ENCODE assay signal across 15 cellular contexts in the genomic region with DNA sequence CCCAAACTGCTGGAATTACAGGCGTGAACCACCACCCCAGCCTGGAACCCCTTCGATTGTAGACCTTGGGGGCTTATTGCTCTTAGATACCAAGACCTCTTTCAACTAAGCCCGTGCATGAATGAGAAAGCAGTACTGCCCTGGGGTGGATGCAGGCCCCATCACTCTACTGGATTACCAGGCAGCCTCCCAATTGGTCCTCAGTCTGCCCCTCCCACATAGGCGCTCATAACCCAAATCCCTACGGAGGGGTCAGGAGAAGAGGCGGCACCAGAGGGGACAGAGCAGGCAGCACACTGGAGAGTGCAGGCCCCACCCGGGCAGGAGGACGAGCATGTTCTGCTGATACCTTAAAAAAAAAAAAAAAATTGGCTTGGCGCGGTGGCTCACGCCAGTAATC. TPM values are rescaled to one million over a fixed set of nuclear protein-coding genes. Genes with fewer than 3 reads are reported as not detected.
A peak's percentile ranks its signal among the peaks of the same experiment; 100 is the strongest.
DNase-seq lines count a peak whose midpoint lies in the region; ATAC-seq and TF ChIP-seq lines count a peak whose summit lies in the region.
"Had no signal": no experiment of that assay in that cellular context is flagged by ENCODE, and none has a peak within 500 bp of the region (broad histone marks: within the 10 kb centered on the region; RNA-seq: fewer than 3 reads in every experiment).

No MANE protein-coding gene starts in this region.

- H4K8ac ChIP-seq in neuronal stem cell (ENCODE audit: low read depth, low read length), result no peak overlapping the region

- no peak for ATAC-seq in activated naive CD4-positive, alpha-beta T cell treated with anti-CD3 and anti-CD28 coated beads, Interleukin-2, amount 50 U/mL, for 72 hours
- no peak for ATAC-seq in right lobe of liver
- no peak for ATAC-seq in HG02884 (IDR thresholded peaks at IDR 0.05; ENCODE audit: unreplicated experiment)
- ATAC-seq: A549 had no signal

- POLR2A ChIA-PET in activated CD4-positive, alpha-beta T cell treated with anti-CD3 and anti-CD28 coated beads, Interleukin-2, amount 10 ng/mL, durations not matched to agents 7 days and 5 days (lab: Charles Lee), result no interaction called here

- H2BK5ac ChIP-seq in neuronal stem cell (ENCODE audit: low read length), result no peak overlapping the region

- CTCF ChIA-PET in activated CD4-positive, alpha-beta T cell treated with anti-CD3 and anti-CD28 coated beads, Interleukin-2, amount 10 ng/mL, durations not matched to agents 7 days and 5 days (lab: Charles Lee), result interaction anchor here (0.7 to 1.2 kb wide), 3 partner anchors 10 to 81 kb away, joined by 3 to 4 read pairs (median 3); no protein-coding TSS in a partner anchor

- H2AFZ ChIP-seq in neuronal stem cell (ENCODE audit: low read length), result peak overlapping the region; percentile 83

- no peak for DNase-seq in activated naive CD4-positive, alpha-beta T cell treated with anti-CD3 and anti-CD28 coated beads, Interleukin-2, amount 50 U/mL, for 72 hours (ENCODE audit: low spot score in 2 of 2)
- no peak for DNase-seq in activated naive CD4-positive, alpha-beta T cell (lab: John Stamatoyannopoulos, UW)
- peak in 1 of 2 experiments; percentile 56 for DNase-seq in SJCRH30
- DNase-seq in neuronal stem cell (ENCODE audit: low spot score), result no peak
- DNase-seq in right lobe of liver, result no peak
- no peak for DNase-seq in activated CD4-positive, alpha-beta T cell treated with anti-CD3 and anti-CD28 coated beads, Interleukin-2, amount 10 ng/mL, durations not matched to agents 7 days and 5 days
- DNase-seq: AML-193; Caco-2; CD4-positive, alpha-beta T cell; GF-D8; KG1 had no signal

- H3K27ac Mint-ChIP-seq in activated naive CD4-positive, alpha-beta T cell treated with anti-CD3 and anti-CD28 coated beads, Interleukin-2, amount 50 U/mL, for 72 hours, result peak overlapping the region; percentile 36 to 61
- H3K27ac Mint-ChIP-seq in activated CD4-positive, alpha-beta T cell treated with anti-CD3 and anti-CD28 coated beads, Interleukin-2, amount 10 ng/mL, durations not matched to agents 7 days and 5 days, result no peak overlapping the region

- H3K9ac ChIP-seq in neuronal stem cell (ENCODE audit: low read depth, low read length, poor library complexity), result no peak overlapping the region

- H2BK120ac ChIP-seq in neuronal stem cell (ENCODE audit: low read depth, low read length), result no peak overlapping the region

- no CpG with 5 or more reads among the region's 11 CpGs for WGBS in neuronal stem cell (ENCODE audit: extremely low coverage in 2 of 2, insufficient read length in 2 of 2, insufficient replicate concordance in 1 of 2), 2 donors
- WGBS in right lobe of liver (ENCODE audit: insufficient coverage, low coverage, low lambda C conversion rate, missing lambda C conversion rate), result 69% methylated on average over 6 of the region's 11 CpGs

- H3K9me3 ChIP-seq in SJCRH30 (replicated peaks), result no peaks in the 10 kb centered on the region
- H3K9me3 ChIP-seq in neuronal stem cell (replicated peaks in 1 of 2; ENCODE audit: control insufficient read depth in 2 of 2, insufficient read depth in 1 of 2, low read depth in 1 of 2, low read length in 2 of 2), result no peaks in the 10 kb centered on the region
- no peaks in the 10 kb centered on the region for H3K9me3 ChIP-seq in right lobe of liver
- H3K9me3 ChIP-seq: A549, Caco-2 had no signal

- H3K27me3 ChIP-seq in SJCRH30 (no peaks in the 10 kb centered on the region), neuronal stem cell (ENCODE audit: control insufficient read depth in 3 of 3, insufficient read depth in 3 of 3, low read depth in 1 of 3, low read length in 3 of 3) (peaks cover 0 to 12% (median 0%) of the 10 kb centered on the region in 3 experiments), right lobe of liver (peaks cover 0 to 12% of the 10 kb centered on the region in 2 donors)

- H3K4me1 Mint-ChIP-seq in activated CD4-positive, alpha-beta T cell treated with anti-CD3 and anti-CD28 coated beads, Interleukin-2, amount 10 ng/mL, durations not matched to agents 7 days and 5 days, result peaks cover 35% of the 10 kb centered on the region

- H2BK12ac ChIP-seq in neuronal stem cell (ENCODE audit: low read length), result no peak overlapping the region

- peak overlapping the region; percentile 45 for H3K27ac ChIP-seq in SJCRH30
- no peak overlapping the region for H3K27ac ChIP-seq in neuronal stem cell (replicated peaks; ENCODE audit: low read length)
- no peak overlapping the region for H3K27ac ChIP-seq in right lobe of liver
- H3K27ac ChIP-seq: 22Rv1, A549, C4-2B had no signal

- H4K91ac ChIP-seq in neuronal stem cell (ENCODE audit: low read depth, low read length, poor library complexity), result no peak overlapping the region

- no peaks in the 10 kb centered on the region for H3K79me1 ChIP-seq in neuronal stem cell (ENCODE audit: low read depth, low read length)

- H3K4ac ChIP-seq in neuronal stem cell (ENCODE audit: low read length), result no peak overlapping the region

- H3K36me3 ChIP-seq in SJCRH30 (no peaks in the 10 kb centered on the region), neuronal stem cell (replicated peaks in 1 of 2; ENCODE audit: control insufficient read depth in 2 of 2, insufficient read depth in 2 of 2, low read length in 2 of 2) (no peaks in the 10 kb centered on the region), right lobe of liver (no peaks in the 10 kb centered on the region)

- intact Hi-C loops in right lobe of liver (cut with DNase I), result no loop called here

- no peak overlapping the region for H3K23ac ChIP-seq in neuronal stem cell (ENCODE audit: low read depth, low read length, poor library complexity)

- no peak overlapping the region for H3K4me2 ChIP-seq in neuronal stem cell (ENCODE audit: insufficient read depth, low read length, poor library complexity, severe bottlenecking)
- H3K4me2 ChIP-seq: A549 had no signal

- H3K27me3 Mint-ChIP-seq in activated CD4-positive, alpha-beta T cell treated with anti-CD3 and anti-CD28 coated beads, Interleukin-2, amount 10 ng/mL, durations not matched to agents 7 days and 5 days, result peaks cover 11% of the 10 kb centered on the region
- H3K27me3 Mint-ChIP-seq: CD4-positive, alpha-beta T cell had no signal

- no peak overlapping the region for H3K14ac ChIP-seq in neuronal stem cell (ENCODE audit: low read length)

- H3K4me3 Mint-ChIP-seq in activated CD4-positive, alpha-beta T cell treated with anti-CD3 and anti-CD28 coated beads, Interleukin-2, amount 10 ng/mL, durations not matched to agents 7 days and 5 days, result no peak overlapping the region

- no peak overlapping the region for H3K18ac ChIP-seq in neuronal stem cell (ENCODE audit: low read length)

- H2BK15ac ChIP-seq in neuronal stem cell (ENCODE audit: low read length), result no peak overlapping the region

- H3K4me3 ChIP-seq in SJCRH30 (no peak overlapping the region), neuronal stem cell (ENCODE audit: low read length in 2 of 2) (no peak overlapping the region), right lobe of liver (no peak overlapping the region)
- H3K4me3 ChIP-seq: A549 had no signal

- no peaks in the 10 kb centered on the region for H3K9me3 Mint-ChIP-seq in activated naive CD4-positive, alpha-beta T cell treated with anti-CD3 and anti-CD28 coated beads, Interleukin-2, amount 50 U/mL, for 72 hours
- H3K9me3 Mint-ChIP-seq in activated CD4-positive, alpha-beta T cell treated with anti-CD3 and anti-CD28 coated beads, Interleukin-2, amount 10 ng/mL, durations not matched to agents 7 days and 5 days, result no peaks in the 10 kb centered on the region
- H3K9me3 Mint-ChIP-seq: CD4-positive, alpha-beta T cell had no signal

- H3K4me1 ChIP-seq in SJCRH30 (peaks cover 20% of the 10 kb centered on the region), neuronal stem cell (ENCODE audit: control insufficient read depth in 2 of 2, insufficient read depth in 1 of 2, low read depth in 1 of 2, low read length in 2 of 2) (peaks cover 9 to 20% of the 10 kb centered on the region in 2 donors), right lobe of liver (peaks cover 0 to 11% (median 5%) of the 10 kb centered on the region in 4 donors)

- TF ChIP-seq CTCF in right lobe of liver (IDR thresholded peaks at IDR 0.05), result no peak

- no peak overlapping the region for H2AK5ac ChIP-seq in neuronal stem cell (ENCODE audit: low read depth, low read length)

- no peak for TF ChIP-seq POLR2A in right lobe of liver (IDR thresholded peaks at IDR 0.05)

- peaks cover 0 to 5% of the 10 kb centered on the region in 2 donors for H3K36me3 Mint-ChIP-seq in activated naive CD4-positive, alpha-beta T cell treated with anti-CD3 and anti-CD28 coated beads, Interleukin-2, amount 50 U/mL, for 72 hours
- H3K36me3 Mint-ChIP-seq in activated CD4-positive, alpha-beta T cell treated with anti-CD3 and anti-CD28 coated beads, Interleukin-2, amount 10 ng/mL, durations not matched to agents 7 days and 5 days (ENCODE audit: low read depth), result peaks cover 4% of the 10 kb centered on the region

RNA-seq across cellular contexts. Expression of a gene that starts 12.4 kb away (rescaled TPM):
- 100 to 1,000 TPM; 495 to 786 TPM for total RNA-seq in activated naive CD4-positive, alpha-beta T cell treated with anti-CD3 and anti-CD28 coated beads, Interleukin-2, amount 50 U/mL, for 72 hours
- total RNA-seq in SJCRH30 (2014; rRNA removed; shearing (Covaris generic)), result 1,028 and 1,091 TPM in 2 replicates
- 714 TPM for polyA plus RNA-seq in neuronal stem cell (2013, experiment 1 of 2)
- polyA plus RNA-seq in neuronal stem cell (2013, experiment 2 of 2), result 708 TPM
- 10 to 100 TPM in 1 of 6 experiments, 1 to 10 TPM in 5; 2.1 to 11.7 (median 6.8) TPM for total RNA-seq in right lobe of liver
- total RNA-seq in activated CD4-positive, alpha-beta T cell treated with anti-CD3 and anti-CD28 coated beads, Interleukin-2, amount 10 ng/mL, durations not matched to agents 7 days and 5 days, result 1,000 to 10,000 TPM in 1 of 2 experiments, 100 to 1,000 TPM in 1; 800 to 1,022 TPM

RNA-seq across cellular contexts. Expression of a gene that starts 43.1 kb away (rescaled TPM):
- 1 to 10 TPM; 4.7 to 9.8 TPM for total RNA-seq in activated naive CD4-positive, alpha-beta T cell treated with anti-CD3 and anti-CD28 coated beads, Interleukin-2, amount 50 U/mL, for 72 hours
- 2.1 and 2.4 TPM in 2 replicates for total RNA-seq in SJCRH30 (2014; rRNA removed; shearing (Covaris generic))
- 2.4 TPM for polyA plus RNA-seq in neuronal stem cell (2013, experiment 1 of 2)
- polyA plus RNA-seq in neuronal stem cell (2013, experiment 2 of 2), result 2.3 TPM
- total RNA-seq in right lobe of liver, result 1 to 10 TPM in 5 of 6 experiments, under 1 TPM in 1; 0.74 to 4.8 (median 2.4) TPM
- under 1 TPM; 0.52 to 0.87 TPM for total RNA-seq in activated CD4-positive, alpha-beta T cell treated with anti-CD3 and anti-CD28 coated beads, Interleukin-2, amount 10 ng/mL, durations not matched to agents 7 days and 5 days

RNA-seq across cellular contexts. Expression of a gene that starts 59.4 kb away (rescaled TPM):
- total RNA-seq in activated naive CD4-positive, alpha-beta T cell treated with anti-CD3 and anti-CD28 coated beads, Interleukin-2, amount 50 U/mL, for 72 hours, result 10 to 100 TPM in 1 of 2 donors, 1 to 10 TPM in 1; 8.6 to 10.6 TPM
- 28.9 and 34.3 TPM in 2 replicates for total RNA-seq in SJCRH30 (2014; rRNA removed; shearing (Covaris generic))
- 7.6 TPM for polyA plus RNA-seq in neuronal stem cell (2013, experiment 1 of 2)
- polyA plus RNA-seq in neuronal stem cell (2013, experiment 2 of 2), result 7.3 TPM
- under 1 TPM in 2 of 6 experiments, not detected in 4; 0.43 to 0.56 TPM for total RNA-seq in right lobe of liver
- total RNA-seq in activated CD4-positive, alpha-beta T cell treated with anti-CD3 and anti-CD28 coated beads, Interleukin-2, amount 10 ng/mL, durations not matched to agents 7 days and 5 days, result 1 to 10 TPM; 6.7 to 8.1 TPM
- total RNA-seq: CD4-positive, alpha-beta T cell had no signal

Comparison
In these comparisons a context has a peak if more than half of its experiments do, and no peak if none do; other contexts are left out.
1. RNA of a gene that starts 12.4 kb away (total RNA-seq): 1,028 to 1,091 TPM in SJCRH30, 800 to 1,022 TPM in activated CD4-positive, alpha-beta T cell treated with anti-CD3 and anti-CD28 coated beads, Interleukin-2, amount 10 ng/mL, durations not matched to agents 7 days and 5 days and 495 to 786 TPM in activated naive CD4-positive, alpha-beta T cell treated with anti-CD3 and anti-CD28 coated beads, Interleukin-2, amount 50 U/mL, for 72 hours; 2.1 to 11.7 TPM in right lobe of liver; every median in the first group is over 10 times any median in the second.
2. RNA of a gene that starts 59.4 kb away (total RNA-seq): 28.9 to 34.3 TPM in SJCRH30, 8.6 to 10.6 TPM in activated naive CD4-positive, alpha-beta T cell treated with anti-CD3 and anti-CD28 coated beads, Interleukin-2, amount 50 U/mL, for 72 hours and 6.7 to 8.1 TPM in activated CD4-positive, alpha-beta T cell treated with anti-CD3 and anti-CD28 coated beads, Interleukin-2, amount 10 ng/mL, durations not matched to agents 7 days and 5 days; 0.43 to 0.56 TPM in right lobe of liver; every median in the first group is over 4 times any median in the second.